In genomic region chr16:85181739-85182129, GRCh38 we compare ENCODE assay signal across 1 cellular context.
TF ChIP-seq lines count a peak whose summit lies in the region.

No MANE protein-coding gene starts in this region.

TF ChIP-seq in HepG2, 621 proteins besides CTCF, POLR2A, EP300 and RAD21 (continued from another document and continues in another):
- TF ChIP-seq ZNF318 (CRISPR knock-in tag; IDR thresholded peaks at IDR 0.05) (no peak), ETV6 (CRISPR knock-in tag; conservative IDR thresholded peaks at IDR 0.05) (no peak), RNF2 (conservative IDR thresholded peaks at IDR 0.05; ENCODE audit: low read depth) (peak; percentile 60; the same call in 1 of the 2 replicates), IRF1 (CRISPR knock-in tag; IDR thresholded peaks at IDR 0.05; ENCODE audit: low read depth) (no peak), TRIM24 (CRISPR knock-in tag; IDR thresholded peaks at IDR 0.05) (peak; percentile 62; the same call in 1 of the 2 replicates), GPN1 (CRISPR knock-in tag; IDR thresholded peaks at IDR 0.05; ENCODE audit: borderline replicate concordance) (no peak), NFE2L2 (IDR thresholded peaks at IDR 0.05; ENCODE audit: low read length) (no peak), THRA (CRISPR knock-in tag; IDR thresholded peaks at IDR 0.05; ENCODE audit: borderline replicate concordance) (no peak; the same call in 1 of the 2 replicates), ZNF772 (CRISPR knock-in tag; IDR thresholded peaks at IDR 0.05) (no peak), CSRNP2 (CRISPR knock-in tag; conservative IDR thresholded peaks at IDR 0.05; ENCODE audit: low read depth) (no peak), TCF7L2 (IDR thresholded peaks at IDR 0.05; ENCODE audit: low read depth, low read length) (no peak), YEATS4 (CRISPR knock-in tag; IDR thresholded peaks at IDR 0.05; ENCODE audit: borderline replicate concordance) (no peak), ZFP62 (CRISPR knock-in tag; IDR thresholded peaks at IDR 0.05) (no peak), JUNB (CRISPR knock-in tag; IDR thresholded peaks at IDR 0.05; ENCODE audit: borderline replicate concordance) (no peak), TEAD2 (CRISPR knock-in tag; IDR thresholded peaks at IDR 0.05) (no peak), ZNF292 (CRISPR knock-in tag; IDR thresholded peaks at IDR 0.05; ENCODE audit: borderline replicate concordance, low read depth) (peak; percentile 85), PRDM15 (CRISPR knock-in tag; IDR thresholded peaks at IDR 0.05) (no peak), NR1H2 (CRISPR knock-in tag; IDR thresholded peaks at IDR 0.05; ENCODE audit: borderline replicate concordance, low read depth) (no peak), PLRG1 (conservative IDR thresholded peaks at IDR 0.05) (no peak), GFI1 (CRISPR knock-in tag; IDR thresholded peaks at IDR 0.05; ENCODE audit: borderline replicate concordance) (no peak), ZNF749 (CRISPR knock-in tag; IDR thresholded peaks at IDR 0.05; ENCODE audit: borderline replicate concordance) (no peak)
- TF ChIP-seq, protein P1, sequence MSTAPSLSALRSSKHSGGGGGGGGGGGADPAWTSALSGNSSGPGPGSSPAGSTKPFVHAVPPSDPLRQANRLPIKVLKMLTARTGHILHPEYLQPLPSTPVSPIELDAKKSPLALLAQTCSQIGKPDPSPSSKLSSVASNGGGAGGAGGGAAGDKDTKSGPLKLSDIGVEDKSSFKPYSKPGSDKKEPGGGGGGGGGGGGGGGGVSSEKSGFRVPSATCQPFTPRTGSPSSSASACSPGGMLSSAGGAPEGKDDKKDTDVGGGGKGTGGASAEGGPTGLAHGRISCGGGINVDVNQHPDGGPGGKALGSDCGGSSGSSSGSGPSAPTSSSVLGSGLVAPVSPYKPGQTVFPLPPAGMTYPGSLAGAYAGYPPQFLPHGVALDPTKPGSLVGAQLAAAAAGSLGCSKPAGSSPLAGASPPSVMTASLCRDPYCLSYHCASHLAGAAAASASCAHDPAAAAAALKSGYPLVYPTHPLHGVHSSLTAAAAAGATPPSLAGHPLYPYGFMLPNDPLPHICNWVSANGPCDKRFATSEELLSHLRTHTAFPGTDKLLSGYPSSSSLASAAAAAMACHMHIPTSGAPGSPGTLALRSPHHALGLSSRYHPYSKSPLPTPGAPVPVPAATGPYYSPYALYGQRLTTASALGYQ (CRISPR knock-in tag; IDR thresholded peaks at IDR 0.05) = no peak
- TF ChIP-seq, protein P2, sequence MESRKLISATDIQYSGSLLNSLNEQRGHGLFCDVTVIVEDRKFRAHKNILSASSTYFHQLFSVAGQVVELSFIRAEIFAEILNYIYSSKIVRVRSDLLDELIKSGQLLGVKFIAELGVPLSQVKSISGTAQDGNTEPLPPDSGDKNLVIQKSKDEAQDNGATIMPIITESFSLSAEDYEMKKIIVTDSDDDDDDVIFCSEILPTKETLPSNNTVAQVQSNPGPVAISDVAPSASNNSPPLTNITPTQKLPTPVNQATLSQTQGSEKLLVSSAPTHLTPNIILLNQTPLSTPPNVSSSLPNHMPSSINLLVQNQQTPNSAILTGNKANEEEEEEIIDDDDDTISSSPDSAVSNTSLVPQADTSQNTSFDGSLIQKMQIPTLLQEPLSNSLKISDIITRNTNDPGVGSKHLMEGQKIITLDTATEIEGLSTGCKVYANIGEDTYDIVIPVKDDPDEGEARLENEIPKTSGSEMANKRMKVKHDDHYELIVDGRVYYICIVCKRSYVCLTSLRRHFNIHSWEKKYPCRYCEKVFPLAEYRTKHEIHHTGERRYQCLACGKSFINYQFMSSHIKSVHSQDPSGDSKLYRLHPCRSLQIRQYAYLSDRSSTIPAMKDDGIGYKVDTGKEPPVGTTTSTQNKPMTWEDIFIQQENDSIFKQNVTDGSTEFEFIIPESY (CRISPR knock-in tag; IDR thresholded peaks at IDR 0.05) = peak; percentile 97
- TF ChIP-seq, protein P3, sequence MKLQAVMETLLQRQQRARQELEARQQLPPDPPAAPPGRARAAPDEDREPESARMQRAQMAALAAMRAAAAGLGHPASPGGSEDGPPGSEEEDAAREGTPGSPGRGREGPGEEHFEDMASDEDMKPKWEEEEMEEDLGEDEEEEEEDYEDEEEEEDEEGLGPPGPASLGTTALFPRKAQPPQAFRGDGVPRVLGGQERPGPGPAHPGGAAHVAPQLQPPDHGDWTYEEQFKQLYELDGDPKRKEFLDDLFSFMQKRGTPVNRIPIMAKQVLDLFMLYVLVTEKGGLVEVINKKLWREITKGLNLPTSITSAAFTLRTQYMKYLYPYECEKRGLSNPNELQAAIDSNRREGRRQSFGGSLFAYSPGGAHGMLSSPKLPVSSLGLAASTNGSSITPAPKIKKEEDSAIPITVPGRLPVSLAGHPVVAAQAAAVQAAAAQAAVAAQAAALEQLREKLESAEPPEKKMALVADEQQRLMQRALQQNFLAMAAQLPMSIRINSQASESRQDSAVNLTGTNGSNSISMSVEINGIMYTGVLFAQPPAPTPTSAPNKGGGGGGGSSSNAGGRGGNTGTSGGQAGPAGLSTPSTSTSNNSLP (IDR thresholded peaks at IDR 0.05; ENCODE audit: low read depth, low read length) = no peak
- TF ChIP-seq, protein P4, sequence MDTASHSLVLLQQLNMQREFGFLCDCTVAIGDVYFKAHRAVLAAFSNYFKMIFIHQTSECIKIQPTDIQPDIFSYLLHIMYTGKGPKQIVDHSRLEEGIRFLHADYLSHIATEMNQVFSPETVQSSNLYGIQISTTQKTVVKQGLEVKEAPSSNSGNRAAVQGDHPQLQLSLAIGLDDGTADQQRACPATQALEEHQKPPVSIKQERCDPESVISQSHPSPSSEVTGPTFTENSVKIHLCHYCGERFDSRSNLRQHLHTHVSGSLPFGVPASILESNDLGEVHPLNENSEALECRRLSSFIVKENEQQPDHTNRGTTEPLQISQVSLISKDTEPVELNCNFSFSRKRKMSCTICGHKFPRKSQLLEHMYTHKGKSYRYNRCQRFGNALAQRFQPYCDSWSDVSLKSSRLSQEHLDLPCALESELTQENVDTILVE (CRISPR knock-in tag; IDR thresholded peaks at IDR 0.05) = no peak
- TF ChIP-seq, protein P5, sequence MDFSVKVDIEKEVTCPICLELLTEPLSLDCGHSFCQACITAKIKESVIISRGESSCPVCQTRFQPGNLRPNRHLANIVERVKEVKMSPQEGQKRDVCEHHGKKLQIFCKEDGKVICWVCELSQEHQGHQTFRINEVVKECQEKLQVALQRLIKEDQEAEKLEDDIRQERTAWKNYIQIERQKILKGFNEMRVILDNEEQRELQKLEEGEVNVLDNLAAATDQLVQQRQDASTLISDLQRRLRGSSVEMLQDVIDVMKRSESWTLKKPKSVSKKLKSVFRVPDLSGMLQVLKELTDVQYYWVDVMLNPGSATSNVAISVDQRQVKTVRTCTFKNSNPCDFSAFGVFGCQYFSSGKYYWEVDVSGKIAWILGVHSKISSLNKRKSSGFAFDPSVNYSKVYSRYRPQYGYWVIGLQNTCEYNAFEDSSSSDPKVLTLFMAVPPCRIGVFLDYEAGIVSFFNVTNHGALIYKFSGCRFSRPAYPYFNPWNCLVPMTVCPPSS (IDR thresholded peaks at IDR 0.05) = no peak
